ENCODE assay signal across 1 cellular context in genomic region chr2:233824373-233824772, GRCh38.
TF ChIP-seq lines count a peak whose summit lies in the region.

No MANE protein-coding gene starts in this region.

TF ChIP-seq in HepG2, 621 proteins besides CTCF, POLR2A, EP300 and RAD21:
- TF ChIP-seq HOMEZ (CRISPR knock-in tag; IDR thresholded peaks at IDR 0.05; ENCODE audit: low read depth) = no peak
- TF ChIP-seq CSRNP1 (CRISPR knock-in tag; IDR thresholded peaks at IDR 0.05) = no peak
- no peak for TF ChIP-seq ZNF530 (CRISPR knock-in tag; IDR thresholded peaks at IDR 0.05; ENCODE audit: low read depth)
- no peak for TF ChIP-seq SP4 (CRISPR knock-in tag; IDR thresholded peaks at IDR 0.05)
- no peak for TF ChIP-seq ZNF792 (CRISPR knock-in tag; IDR thresholded peaks at IDR 0.05)
- TF ChIP-seq ONECUT2 (CRISPR knock-in tag; IDR thresholded peaks at IDR 0.05) = no peak
- TF ChIP-seq MBNL3 (CRISPR knock-in tag; conservative IDR thresholded peaks at IDR 0.05) = no peak
- TF ChIP-seq SMC3 (IDR thresholded peaks at IDR 0.05; ENCODE audit: low read length) = no peak
- TF ChIP-seq SAP130 (CRISPR knock-in tag; IDR thresholded peaks at IDR 0.05; ENCODE audit: low read depth) = no peak
- TF ChIP-seq PHF5A (CRISPR knock-in tag; IDR thresholded peaks at IDR 0.05; ENCODE audit: low read depth, unreplicated experiment) = no peak
- TF ChIP-seq ZNF256 (CRISPR knock-in tag; conservative IDR thresholded peaks at IDR 0.05) = no peak
- no peak for TF ChIP-seq ZSCAN22 (CRISPR knock-in tag; IDR thresholded peaks at IDR 0.05)
- TF ChIP-seq, protein P1, sequence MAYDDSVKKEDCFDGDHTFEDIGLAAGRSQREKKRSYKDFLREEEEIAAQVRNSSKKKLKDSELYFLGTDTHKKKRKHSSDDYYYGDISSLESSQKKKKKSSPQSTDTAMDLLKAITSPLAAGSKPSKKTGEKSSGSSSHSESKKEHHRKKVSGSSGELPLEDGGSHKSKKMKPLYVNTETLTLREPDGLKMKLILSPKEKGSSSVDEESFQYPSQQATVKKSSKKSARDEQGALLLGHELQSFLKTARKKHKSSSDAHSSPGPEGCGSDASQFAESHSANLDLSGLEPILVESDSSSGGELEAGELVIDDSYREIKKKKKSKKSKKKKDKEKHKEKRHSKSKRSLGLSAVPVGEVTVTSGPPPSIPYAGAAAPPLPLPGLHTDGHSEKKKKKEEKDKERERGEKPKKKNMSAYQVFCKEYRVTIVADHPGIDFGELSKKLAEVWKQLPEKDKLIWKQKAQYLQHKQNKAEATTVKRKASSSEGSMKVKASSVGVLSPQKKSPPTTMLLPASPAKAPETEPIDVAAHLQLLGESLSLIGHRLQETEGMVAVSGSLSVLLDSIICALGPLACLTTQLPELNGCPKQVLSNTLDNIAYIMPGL (CRISPR knock-in tag; IDR thresholded peaks at IDR 0.05; ENCODE audit: borderline replicate concordance in 1 of 2, low read depth in 1 of 2) = no peak
